ENCODE assay signal across 16 cellular contexts in genomic region chr2:121478358-121478995, GRCh38. TPM values are rescaled to one million over a fixed set of nuclear protein-coding genes. Genes with fewer than 3 reads are reported as not detected.
"Had no signal": no experiment of that assay in that cellular context is flagged by ENCODE, and none has a peak within 500 bp of the region (broad histone marks: within the 10 kb centered on the region; RNA-seq: fewer than 3 reads in every experiment).

No MANE protein-coding gene starts in this region.

RNA-seq across cellular contexts. Expression of gene RNU4ATAC, which starts 52.2 kb away (rescaled TPM):
- total RNA-seq: colonic mucosa; endodermal cell; esophagus mucosa; gastrocnemius medialis; left lobe of liver; liver; lung; mononuclear cell; natural killer cell treated with Interleukin-12 subunit alpha and Interleukin-12 subunit beta and Interleukin-15 and Interleukin-18, amount 100 ng/mL, for 72 hours; osteocyte; prostate gland; right atrium auricular region; sciatic nerve; smooth muscle cell; testis; upper lobe of left lung had no signal
- polyA plus RNA-seq: lung had no signal
